8 cellular contexts compared by ENCODE assay signal in the genomic region with DNA sequence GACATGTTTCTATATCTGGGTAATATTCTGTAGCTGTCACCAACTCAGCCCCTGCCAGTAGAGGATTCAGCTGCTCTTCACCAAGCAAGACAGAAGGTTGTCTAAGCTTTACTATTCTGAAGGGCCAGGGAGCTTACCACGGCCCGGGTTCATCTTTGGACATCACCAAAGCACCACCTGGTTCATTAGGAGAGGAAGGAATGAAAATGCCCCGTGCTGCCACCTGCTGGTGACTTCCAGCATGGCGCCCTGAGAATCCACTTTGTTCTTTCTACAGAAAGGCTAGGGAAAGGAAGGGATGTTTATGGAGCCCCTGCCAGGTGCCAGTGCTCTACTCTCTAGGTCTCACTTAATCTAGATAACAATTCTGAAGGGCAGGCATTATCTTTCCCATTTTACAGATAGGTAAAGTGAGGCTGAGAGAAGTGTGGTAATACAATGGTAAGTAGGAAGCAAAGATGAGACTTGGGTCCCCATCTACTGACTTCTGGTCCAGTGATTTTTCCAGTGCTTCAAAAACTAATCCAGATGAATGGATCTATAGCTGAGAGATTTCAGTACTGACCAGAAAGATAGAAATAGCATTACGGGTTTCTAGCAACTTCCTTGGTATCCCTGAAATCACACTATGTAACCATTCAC.
DNase-seq lines count a peak whose midpoint lies in the region; ATAC-seq and TF ChIP-seq lines count a peak whose summit lies in the region.

No MANE protein-coding gene starts in this region.

- CTCF ChIA-PET in BJ (lab: Yijun Ruan, JAX) = interaction anchor here (0.6 to 4.3 kb wide), 18 partner anchors 9 to 1652 kb away, joined by 3 to 21 read pairs (median 4); no protein-coding TSS in a partner anchor

- H3K27ac Mint-ChIP-seq in activated T-cell treated with anti-CD3 and anti-CD28 coated beads, Interleukin-2, amount 50 U/mL, for 24 hours = no peak overlapping the region

- H3K4me3 ChIP-seq in BJ (ENCODE audit: low read depth, low read length) (no peak overlapping the region), OCI-LY1 (ENCODE audit: low read depth, low read length, poor library complexity, severe bottlenecking) (no peak overlapping the region), ovary (no peak overlapping the region)

- 19 to 21% (median 20%) methylated on average over 5 of the region's 5 CpGs for WGBS in ovary, 3 donors

- H3K27me3 ChIP-seq in BJ (ENCODE audit: control insufficient read depth, insufficient read depth, low read length) = no peaks in the 10 kb centered on the region
- H3K27me3 ChIP-seq in OCI-LY1 (ENCODE audit: insufficient read depth, low read length) = no peaks in the 10 kb centered on the region
- no peaks in the 10 kb centered on the region for H3K27me3 ChIP-seq in foreskin keratinocyte
- H3K27me3 ChIP-seq in ovary = no peaks in the 10 kb centered on the region

- H3K27ac ChIP-seq in OCI-LY1 (ENCODE audit: low read depth, low read length, poor library complexity, severe bottlenecking) = no peak overlapping the region
- H3K27ac ChIP-seq in foreskin keratinocyte = no peak overlapping the region
- no peak overlapping the region for H3K27ac ChIP-seq in ovary

- peak; percentile 66 for ATAC-seq in GM18861 (IDR thresholded peaks at IDR 0.05; ENCODE audit: unreplicated experiment)
- ATAC-seq in HG03432 (IDR thresholded peaks at IDR 0.05; ENCODE audit: unreplicated experiment) = peak; percentile 78
- ATAC-seq in foreskin keratinocyte = peak; percentile 44
- ATAC-seq in HG03571 (IDR thresholded peaks at IDR 0.05; ENCODE audit: unreplicated experiment) = no peak

- POLR2A ChIA-PET in BJ (lab: Charles Lee) = no interaction called here

- H3K4me1 ChIP-seq in OCI-LY1 (ENCODE audit: insufficient read depth, low read length, severe bottlenecking) = no peaks in the 10 kb centered on the region
- peaks cover 13% of the 10 kb centered on the region for H3K4me1 ChIP-seq in foreskin keratinocyte
- no peaks in the 10 kb centered on the region for H3K4me1 ChIP-seq in ovary (ENCODE audit: insufficient read depth)

- no peak overlapping the region for H3K4me3 Mint-ChIP-seq in activated T-cell treated with anti-CD3 and anti-CD28 coated beads, Interleukin-2, amount 50 U/mL, for 24 hours

- H3K36me3 ChIP-seq in BJ (ENCODE audit: control insufficient read depth, insufficient read depth, low read length) (no peaks in the 10 kb centered on the region), OCI-LY1 (ENCODE audit: insufficient read depth, low read length) (no peaks in the 10 kb centered on the region), ovary (no peaks in the 10 kb centered on the region)

- H3F3A ChIP-seq in OCI-LY1 (ENCODE audit: insufficient read depth, low read length) = no peaks in the 10 kb centered on the region

- DNase-seq in BJ (ENCODE audit: low read depth) = no peak
- DNase-seq in activated T-cell treated with anti-CD3 and anti-CD28 coated beads, Interleukin-2, amount 50 U/mL, for 24 hours = peak; percentile 69
- DNase-seq in foreskin keratinocyte = no peak
- DNase-seq in ovary = peak; percentile 17 to 71 (median 57)

- H2AFZ ChIP-seq in OCI-LY1 (ENCODE audit: low read length) = no peak overlapping the region

- no peaks in the 10 kb centered on the region for H3K9me2 ChIP-seq in OCI-LY1 (ENCODE audit: low read depth, low read length)

- TF ChIP-seq CTCF in BJ (IDR thresholded peaks at IDR 0.05; ENCODE audit: insufficient read depth, low read depth, low read length) (peak; percentile 89), OCI-LY1 (IDR thresholded peaks at IDR 0.05; ENCODE audit: low read length) (peak; percentile 79), foreskin keratinocyte (conservative IDR thresholded peaks at IDR 0.05) (peak; percentile 80), ovary (IDR thresholded peaks at IDR 0.05) (peak; percentile 28 to 40 (median 37))

- no peaks in the 10 kb centered on the region for H3K4me1 Mint-ChIP-seq in activated T-cell treated with anti-CD3 and anti-CD28 coated beads, Interleukin-2, amount 50 U/mL, for 24 hours (ENCODE audit: low read depth)

- H3K79me2 ChIP-seq in OCI-LY1 (ENCODE audit: insufficient read depth, low read length) = no peaks in the 10 kb centered on the region

- no peaks in the 10 kb centered on the region for H3K36me3 Mint-ChIP-seq in activated T-cell treated with anti-CD3 and anti-CD28 coated beads, Interleukin-2, amount 50 U/mL, for 24 hours (ENCODE audit: low read depth)

- no peaks in the 10 kb centered on the region for H3K9me3 Mint-ChIP-seq in activated T-cell treated with anti-CD3 and anti-CD28 coated beads, Interleukin-2, amount 50 U/mL, for 24 hours

- peaks cover 26% of the 10 kb centered on the region for H3K27me3 Mint-ChIP-seq in activated T-cell treated with anti-CD3 and anti-CD28 coated beads, Interleukin-2, amount 50 U/mL, for 24 hours

- H3K9me3 ChIP-seq in OCI-LY1 (ENCODE audit: low read length) (no peaks in the 10 kb centered on the region), ovary (no peaks in the 10 kb centered on the region)

- no peak for TF ChIP-seq EP300 in ovary (IDR thresholded peaks at IDR 0.05)

- H3K9ac ChIP-seq in OCI-LY1 (ENCODE audit: low read length) = no peak overlapping the region

- no peak for TF ChIP-seq POLR2A in ovary (IDR thresholded peaks at IDR 0.05)

- no peaks in the 10 kb centered on the region for H4K20me1 ChIP-seq in OCI-LY1 (ENCODE audit: insufficient read depth, low read length)

- no peak overlapping the region for H3K4me2 ChIP-seq in OCI-LY1 (ENCODE audit: low read length)

- intact Hi-C loops in ovary (cut with DNase I) = loop anchor here in 2 of 4 donors (10.0 kb wide), 2 partner anchors 122 to 132 kb away; no protein-coding TSS in a partner anchor

Comparison
In these comparisons a context has a peak if more than half of its experiments do, and no peak if none do; other contexts are left out.
1. DNase-seq: peak in activated T-cell treated with anti-CD3 and anti-CD28 coated beads, Interleukin-2, amount 50 U/mL, for 24 hours (single experiment) and ovary (5 of 5); none in BJ (single experiment) and foreskin keratinocyte (0 of 2).
2. CTCF ChIP-seq: peak in every context shown above with its lines; median percentile 89 in BJ; 80 in foreskin keratinocyte; 79 in OCI-LY1; 37 in ovary.